Comparison of ENCODE assay signal across 23 cellular contexts in genomic region chr20:63205896-63206295, GRCh38. TPM values are rescaled to one million over a fixed set of nuclear protein-coding genes. Genes with fewer than 3 reads are reported as not detected.
"Had no signal": no experiment of that assay in that cellular context is flagged by ENCODE, and none has a peak within 500 bp of the region (broad histone marks: within the 10 kb centered on the region; RNA-seq: fewer than 3 reads in every experiment).

No MANE protein-coding gene starts in this region.

- H3K27me3 Mint-ChIP-seq: activated CD4-positive, alpha-beta T cell treated with anti-CD3 and anti-CD28 coated beads, Interleukin-2, amount 10 ng/mL, durations not matched to agents 24 days and 14 days; activated CD8-positive, alpha-beta T cell treated with anti-CD3 and anti-CD28 coated beads for 36 hours; activated naive CD4-positive, alpha-beta T cell treated with anti-CD3 and anti-CD28 coated beads, Interleukin-2, amount 10 ng/mL, durations not matched to agents 7 days and 5 days; stimulated activated memory B cell treated with anti-CD40 and anti-IgM and Interleukin-4, amounts not matched to agents 10 μg/mL and 1 μg/mL and 100 μg/mL, for 72 hours; T-cell had no signal

- H3K4me2 ChIP-seq: smooth muscle cell had no signal

- H3K27ac Mint-ChIP-seq: activated CD4-positive, alpha-beta T cell treated with anti-CD3 and anti-CD28 coated beads, Interleukin-2, amount 10 ng/mL, durations not matched to agents 24 days and 14 days; activated naive CD4-positive, alpha-beta T cell treated with anti-CD3 and anti-CD28 coated beads, Interleukin-2, amount 10 ng/mL, durations not matched to agents 7 days and 5 days; mesothelial cell of epicardium; stimulated activated memory B cell treated with anti-CD40 and anti-IgM and Interleukin-4, amounts not matched to agents 10 μg/mL and 1 μg/mL and 100 μg/mL, for 72 hours; T-cell had no signal

- DNase-seq: activated CD4-positive, alpha-beta T cell treated with anti-CD3 and anti-CD28 coated beads, Interleukin-2, amount 10 ng/mL, durations not matched to agents 24 days and 14 days; activated CD8-positive, alpha-beta T cell treated with anti-CD3 and anti-CD28 coated beads for 36 hours; activated naive CD4-positive, alpha-beta T cell treated with anti-CD3 and anti-CD28 coated beads, Interleukin-2, amount 10 ng/mL, durations not matched to agents 7 days and 5 days; activated T-cell treated with anti-CD3 and anti-CD28 coated beads, Interleukin-2, amount 50 U/mL, for 1 hour; aorta; brain microvascular endothelial cell; erythroblast; occipital lobe; stimulated activated CD4-positive, alpha-beta T cell treated with anti-CD3 and anti-CD28 coated beads, Interleukin-4, amount 100 ng/mL, for 24 hours; T-cell; T-helper 9 cell had no signal

- H3K27me3 ChIP-seq: brain microvascular endothelial cell, right atrium auricular region had no signal

- ATAC-seq: activated CD8-positive, alpha-beta T cell treated with anti-CD3 and anti-CD28 coated beads for 36 hours; left lobe of liver; stimulated activated memory B cell treated with anti-CD40 and anti-IgM and Interleukin-4, amounts not matched to agents 10 μg/mL and 1 μg/mL and 100 μg/mL, for 72 hours; T-cell had no signal

- H3K4me3 Mint-ChIP-seq: activated CD4-positive, alpha-beta T cell treated with anti-CD3 and anti-CD28 coated beads, Interleukin-2, amount 10 ng/mL, durations not matched to agents 24 days and 14 days; activated CD8-positive, alpha-beta T cell treated with anti-CD3 and anti-CD28 coated beads for 36 hours; activated naive CD4-positive, alpha-beta T cell treated with anti-CD3 and anti-CD28 coated beads, Interleukin-2, amount 10 ng/mL, durations not matched to agents 7 days and 5 days; mesothelial cell of epicardium; stimulated activated memory B cell treated with anti-CD40 and anti-IgM and Interleukin-4, amounts not matched to agents 10 μg/mL and 1 μg/mL and 100 μg/mL, for 72 hours; T-cell had no signal

- H3K4me1 Mint-ChIP-seq: mesothelial cell of epicardium had no signal

- H3K27ac ChIP-seq: brain microvascular endothelial cell, coronary artery, right atrium auricular region had no signal

- H3K9me3 ChIP-seq: right atrium auricular region had no signal

- H3K4me3 ChIP-seq: coronary artery, lung, right atrium auricular region, smooth muscle cell had no signal

RNA-seq across cellular contexts. Expression of gene BIRC7, which starts 29.8 kb away (rescaled TPM):
- total RNA-seq: activated CD4-positive, alpha-beta T cell treated with anti-CD3 and anti-CD28 coated beads, Interleukin-2, amount 10 ng/mL, durations not matched to agents 24 days and 14 days; aorta; frontal cortex; left lobe of liver; occipital lobe; posterior vena cava; right atrium auricular region; T-cell had no signal
- polyA plus RNA-seq: aorta, keratinocyte, neural cell had no signal

RNA-seq across cellular contexts. Expression of gene NKAIN4, which starts 48.4 kb away (rescaled TPM):
- total RNA-seq: activated CD4-positive, alpha-beta T cell treated with anti-CD3 and anti-CD28 coated beads, Interleukin-2, amount 10 ng/mL, durations not matched to agents 24 days and 14 days; activated CD8-positive, alpha-beta T cell treated with anti-CD3 and anti-CD28 coated beads for 36 hours; aorta; left lobe of liver; posterior vena cava; right atrium auricular region; T-cell; ureter had no signal
- polyA plus RNA-seq: aorta, keratinocyte had no signal
